Comparison of ENCODE assay signal across 15 cellular contexts in the genomic region with DNA sequence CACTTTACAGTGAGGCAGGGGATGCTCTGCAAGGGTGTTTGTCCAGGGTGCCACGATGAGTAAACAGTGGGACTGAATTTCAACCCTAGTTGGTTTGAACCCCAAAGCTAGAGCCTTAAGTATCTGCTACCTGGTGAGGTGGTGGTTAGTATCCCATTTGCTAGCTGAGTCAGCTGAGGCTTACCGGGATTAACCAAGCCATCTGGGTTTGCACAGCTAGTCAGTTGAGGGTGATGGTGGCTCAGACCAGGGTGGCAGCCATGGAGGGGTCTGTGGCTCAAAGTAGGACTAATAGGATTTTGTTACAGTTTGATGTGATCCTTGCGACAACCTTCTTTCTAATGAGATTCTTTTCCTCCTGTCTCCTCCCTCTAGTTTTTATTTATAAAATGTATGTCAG. TPM values are rescaled to one million over a fixed set of nuclear protein-coding genes. Genes with fewer than 3 reads are reported as not detected.
DNase-seq lines count a peak whose midpoint lies in the region; ATAC-seq and TF ChIP-seq lines count a peak whose summit lies in the region.
"Had no signal": no experiment of that assay in that cellular context is flagged by ENCODE, and none has a peak within 500 bp of the region (broad histone marks: within the 10 kb centered on the region; RNA-seq: fewer than 3 reads in every experiment).

No MANE protein-coding gene starts in this region.

- H3K36me3 ChIP-seq in GM23338 (ENCODE audit: insufficient read depth): no peaks in the 10 kb centered on the region
- peaks cover 3% of the 10 kb centered on the region for H3K36me3 ChIP-seq in WERI-Rb-1
- H3K36me3 ChIP-seq: upper lobe of left lung had no signal

- peaks cover 8% of the 10 kb centered on the region for H3K9me3 Mint-ChIP-seq in GM23338

- H3K27ac Mint-ChIP-seq in GM23338: no peak overlapping the region
- H3K27ac Mint-ChIP-seq: CD8-positive, alpha-beta T cell had no signal

- peaks cover 17% of the 10 kb centered on the region for H3K36me3 Mint-ChIP-seq in GM23338 (ENCODE audit: low read depth)
- H3K36me3 Mint-ChIP-seq: CD8-positive, alpha-beta T cell had no signal

- ATAC-seq in GM23338 (no peak), GM21447 (IDR thresholded peaks at IDR 0.05; ENCODE audit: unreplicated experiment) (no peak)
- ATAC-seq: CD8-positive, alpha-beta T cell had no signal

- peaks cover 22% of the 10 kb centered on the region for H3K27me3 Mint-ChIP-seq in GM23338 (ENCODE audit: insufficient read depth, low read depth, poor library complexity)

- no peaks in the 10 kb centered on the region for H3F3A ChIP-seq in GM23338 (replicated peaks; ENCODE audit: low read depth)

- peaks cover 8% of the 10 kb centered on the region; the same call in 1 of the 2 replicates for H3K4me1 ChIP-seq in GM23338 (ENCODE audit: insufficient read depth)

- H3K9me3 ChIP-seq in WERI-Rb-1 (ENCODE audit: severe bottlenecking): no peaks in the 10 kb centered on the region

- peaks cover 30% of the 10 kb centered on the region for H3K27me3 ChIP-seq in GM23338 (ENCODE audit: insufficient read depth)
- H3K27me3 ChIP-seq in WERI-Rb-1 (ENCODE audit: insufficient read depth, low read depth, severe bottlenecking): no peaks in the 10 kb centered on the region

- no peak for TF ChIP-seq CTCF in GM23338 (conservative IDR thresholded peaks at IDR 0.05; ENCODE audit: low read depth in 2 of 2)
- TF ChIP-seq CTCF in WERI-Rb-1 (IDR thresholded peaks at IDR 0.05; ENCODE audit: low read depth, low read length): no peak
- no peak for TF ChIP-seq CTCF in fibroblast of the aortic adventitia (IDR thresholded peaks at IDR 0.05; ENCODE audit: insufficient read depth, low read length)

- H4K20me1 ChIP-seq in GM23338 (replicated peaks; ENCODE audit: insufficient read depth): no peaks in the 10 kb centered on the region

- no peaks in the 10 kb centered on the region for H3K9me2 ChIP-seq in GM23338 (ENCODE audit: insufficient read depth)

- no peak for DNase-seq in GM23338 (ENCODE audit: low spot score)
- peak; percentile 83 for DNase-seq in WERI-Rb-1
- DNase-seq in fibroblast of the aortic adventitia (ENCODE audit: low read depth): no peak
- no peak for DNase-seq in skeletal muscle cell (ENCODE audit: low read depth)
- no peak for DNase-seq in NCI-H748 (lab: John Stamatoyannopoulos, UW; ENCODE audit: unreplicated experiment)
- no peak for DNase-seq in NCI-H2107 (lab: John Stamatoyannopoulos, UW)
- DNase-seq: activated gamma-delta T cell treated with Interleukin-2 at 50 U/mL for 16 hours; CD8-positive, alpha-beta T cell; glutamatergic neuron; NCI-H1048; retina; stimulated activated CD4-positive, alpha-beta T cell treated with anti-CD3 and anti-CD28 coated beads, Interleukin-4, amount 100 ng/mL, for 1 hour; upper lobe of left lung had no signal

- H3K4me3 Mint-ChIP-seq in GM23338: peak overlapping the region; percentile 76; the same call in 1 of the 3 replicates
- H3K4me3 Mint-ChIP-seq: CD8-positive, alpha-beta T cell had no signal

- peaks cover 15% of the 10 kb centered on the region for H3K4me1 Mint-ChIP-seq in GM23338

- H2AFZ ChIP-seq in GM23338: no peak overlapping the region

- H3K4me3 ChIP-seq in GM23338 (no peak overlapping the region), WERI-Rb-1 (ENCODE audit: low read depth, low read length) (no peak overlapping the region), fibroblast of the aortic adventitia (ENCODE audit: low read depth, low read length) (peak overlapping the region; percentile 90), skeletal muscle cell (ENCODE audit: low read depth, low read length) (peak overlapping the region; percentile 75)
- H3K4me3 ChIP-seq: upper lobe of left lung had no signal

- H3K4me2 ChIP-seq in GM23338: no peak overlapping the region

- peaks cover 5% of the 10 kb centered on the region; the same call in 1 of the 2 replicates for H3K79me2 ChIP-seq in GM23338 (replicated peaks; ENCODE audit: insufficient read depth)

- H3K27ac ChIP-seq in GM23338 (ENCODE audit: low read depth): no peak overlapping the region
- no peak overlapping the region; the same call in 1 of the 2 replicates for H3K27ac ChIP-seq in WERI-Rb-1
- H3K27ac ChIP-seq: SK-N-MC, upper lobe of left lung had no signal

TF ChIP-seq in GM23338, 12 proteins besides CTCF, POLR2A, EP300 and RAD21 (continues in another document):
- TF ChIP-seq ZNF114 (CRISPR knock-in tag; IDR thresholded peaks at IDR 0.05) (no peak), EZH2phosphoT487 (IDR thresholded peaks at IDR 0.05; ENCODE audit: unreplicated experiment) (no peak), POLR2AphosphoS5 (IDR thresholded peaks at IDR 0.05; ENCODE audit: low read depth) (no peak), ZNF331 (CRISPR knock-in tag; IDR thresholded peaks at IDR 0.05; ENCODE audit: low read depth) (no peak), JUNB (IDR thresholded peaks at IDR 0.05; ENCODE audit: unreplicated experiment) (no peak), STAT1 (IDR thresholded peaks at IDR 0.05; ENCODE audit: unreplicated experiment) (no peak), EZH2 (IDR thresholded peaks at IDR 0.05; ENCODE audit: low read depth, unreplicated experiment) (no peak), CREB1 (CRISPR knock-in tag; IDR thresholded peaks at IDR 0.05; ENCODE audit: low read depth) (no peak)
- TF ChIP-seq, protein P1, sequence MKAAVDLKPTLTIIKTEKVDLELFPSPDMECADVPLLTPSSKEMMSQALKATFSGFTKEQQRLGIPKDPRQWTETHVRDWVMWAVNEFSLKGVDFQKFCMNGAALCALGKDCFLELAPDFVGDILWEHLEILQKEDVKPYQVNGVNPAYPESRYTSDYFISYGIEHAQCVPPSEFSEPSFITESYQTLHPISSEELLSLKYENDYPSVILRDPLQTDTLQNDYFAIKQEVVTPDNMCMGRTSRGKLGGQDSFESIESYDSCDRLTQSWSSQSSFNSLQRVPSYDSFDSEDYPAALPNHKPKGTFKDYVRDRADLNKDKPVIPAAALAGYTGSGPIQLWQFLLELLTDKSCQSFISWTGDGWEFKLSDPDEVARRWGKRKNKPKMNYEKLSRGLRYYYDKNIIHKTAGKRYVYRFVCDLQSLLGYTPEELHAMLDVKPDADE (IDR thresholded peaks at IDR 0.05): no peak

RNA-seq across cellular contexts. Expression of gene EVC, which starts 1.9 kb away (rescaled TPM):
- total RNA-seq in GM23338 (2014; rRNA removed; shearing (Covaris generic)): 12.8 and 31.0 TPM in 2 replicates
- 1.7 and 2.2 TPM in 2 replicates for polyA plus RNA-seq in GM23338 (2016; fragmentation: Nextera tagmentation; extraction: Ambion mirVana)
- total RNA-seq in fibroblast of the aortic adventitia (ENCODE audit: low replicate concordance): 58.2 and 127 TPM in 2 replicates

RNA-seq across cellular contexts. Expression of gene EVC2, which starts 4.6 kb away (rescaled TPM):
- total RNA-seq in GM23338 (2014; rRNA removed; shearing (Covaris generic)): 6.8 and 11.5 TPM in 2 replicates
- polyA plus RNA-seq in GM23338 (2016; fragmentation: Nextera tagmentation; extraction: Ambion mirVana): 3.4 TPM in 2 replicates
- total RNA-seq in fibroblast of the aortic adventitia (ENCODE audit: low replicate concordance): 15.5 and 17.1 TPM in 2 replicates

Comparison
In these comparisons a context has a peak if more than half of its experiments do, and no peak if none do; other contexts are left out.
1. H3K4me3 ChIP-seq: peak in fibroblast of the aortic adventitia (single experiment) and skeletal muscle cell (single experiment); none in GM23338 (single experiment) and WERI-Rb-1 (single experiment).